ENCODE assay signal across 9 cellular contexts in genomic region chr13:26476111-26476743, GRCh38.
DNase-seq lines count a peak whose midpoint lies in the region; ATAC-seq and TF ChIP-seq lines count a peak whose summit lies in the region.
"Had no signal": no experiment of that assay in that cellular context is flagged by ENCODE, and none has a peak within 500 bp of the region (broad histone marks: within the 10 kb centered on the region; RNA-seq: fewer than 3 reads in every experiment).

No MANE protein-coding gene starts in this region.

- TF ChIP-seq CTCF in HFFc6 (IDR thresholded peaks at IDR 0.05), result no peak
- TF ChIP-seq CTCF in gastrocnemius medialis (IDR thresholded peaks at IDR 0.05 in 4 of 5, conservative IDR thresholded peaks at IDR 0.05 in 1 of 5), result no peak
- TF ChIP-seq CTCF in BE2C (IDR thresholded peaks at IDR 0.05; ENCODE audit: low read depth, low read length), result no peak

- peak; percentile 39 for DNase-seq in HFFc6
- DNase-seq in activated naive CD8-positive, alpha-beta T cell treated with anti-CD3 and anti-CD28 coated beads, Interleukin-2, amount 10 ng/mL, durations not matched to agents 7 days and 5 days, result no peak
- DNase-seq in iPS DF 6.9 (ENCODE audit: low read depth, low spot score), result no peak
- peak in 1 of 2 donors; percentile 37 for DNase-seq in gastrocnemius medialis
- no peak for DNase-seq in activated gamma-delta T cell treated with Interleukin-2 at 50 U/mL for 16 hours
- DNase-seq in BE2C, result no peak

- H3K4me1 ChIP-seq in iPS DF 6.9 (ENCODE audit: control insufficient read depth, insufficient read depth, low read length), result peaks cover 6% of the 10 kb centered on the region
- no peaks in the 10 kb centered on the region for H3K4me1 ChIP-seq in gastrocnemius medialis
- H3K4me1 ChIP-seq in BE2C, result no peaks in the 10 kb centered on the region
- H3K4me1 ChIP-seq: uterus had no signal

- H3K9me3 Mint-ChIP-seq in HFFc6, result no peaks in the 10 kb centered on the region
- H3K9me3 Mint-ChIP-seq in activated naive CD8-positive, alpha-beta T cell treated with anti-CD3 and anti-CD28 coated beads, Interleukin-2, amount 10 ng/mL, durations not matched to agents 7 days and 5 days, result peaks cover 2% of the 10 kb centered on the region

- no peaks in the 10 kb centered on the region for H3K27me3 ChIP-seq in iPS DF 6.9 (ENCODE audit: control insufficient read depth, insufficient read depth, low read length)
- no peaks in the 10 kb centered on the region for H3K27me3 ChIP-seq in gastrocnemius medialis
- H3K27me3 ChIP-seq in BE2C, result no peaks in the 10 kb centered on the region
- H3K27me3 ChIP-seq: uterus had no signal

- no CpG with 5 or more reads among the region's 20 CpGs for WGBS in iPS DF 6.9 (ENCODE audit: insufficient coverage, insufficient read length)

- intact Hi-C loops in gastrocnemius medialis (cut with DNase I; ENCODE audit: low total_unique reads), result no loop called here

- H3K4me3 ChIP-seq in iPS DF 6.9 (ENCODE audit: low read length) (peak overlapping the region; percentile 21; the same call in 1 of the 2 replicates), gastrocnemius medialis (peak overlapping the region in 2 of 4 donors; percentile 17 to 44), BE2C (ENCODE audit: low read depth, low read length) (no peak overlapping the region)
- H3K4me3 ChIP-seq: uterus had no signal

- H3K4me1 Mint-ChIP-seq in HFFc6 (ENCODE audit: low read depth), result peaks cover 47% of the 10 kb centered on the region
- H3K4me1 Mint-ChIP-seq in activated naive CD8-positive, alpha-beta T cell treated with anti-CD3 and anti-CD28 coated beads, Interleukin-2, amount 10 ng/mL, durations not matched to agents 7 days and 5 days, result peaks cover 8% of the 10 kb centered on the region

- H3K27ac ChIP-seq in iPS DF 6.9 (ENCODE audit: low read length) (peak overlapping the region; percentile 75), gastrocnemius medialis (peak overlapping the region in 2 of 4 donors; percentile 61 to 75)
- H3K27ac ChIP-seq: uterus had no signal

- H3K27me3 Mint-ChIP-seq in HFFc6 (ENCODE audit: insufficient read depth), result no peaks in the 10 kb centered on the region; the same call in 1 of the 2 replicates
- H3K27me3 Mint-ChIP-seq in activated naive CD8-positive, alpha-beta T cell treated with anti-CD3 and anti-CD28 coated beads, Interleukin-2, amount 10 ng/mL, durations not matched to agents 7 days and 5 days, result peaks cover 4% of the 10 kb centered on the region

- H3K4me3 Mint-ChIP-seq in HFFc6, result peak overlapping the region; percentile 79
- H3K4me3 Mint-ChIP-seq in activated naive CD8-positive, alpha-beta T cell treated with anti-CD3 and anti-CD28 coated beads, Interleukin-2, amount 10 ng/mL, durations not matched to agents 7 days and 5 days, result peak overlapping the region; percentile 70

- no peaks in the 10 kb centered on the region for H3K36me3 Mint-ChIP-seq in HFFc6 (ENCODE audit: low read depth)
- no peaks in the 10 kb centered on the region for H3K36me3 Mint-ChIP-seq in activated naive CD8-positive, alpha-beta T cell treated with anti-CD3 and anti-CD28 coated beads, Interleukin-2, amount 10 ng/mL, durations not matched to agents 7 days and 5 days

- in situ Hi-C loops in gastrocnemius medialis (cut with MboI; ENCODE audit: low sequenced_read_pairs in 4 of 4), result loop anchor here in 1 of 4 donors (25.0 kb wide), 1 partner anchor 211 kb away; no protein-coding TSS in a partner anchor

- POLR2A ChIA-PET in activated naive CD8-positive, alpha-beta T cell treated with anti-CD3 and anti-CD28 coated beads, Interleukin-2, amount 10 ng/mL, durations not matched to agents 7 days and 5 days (lab: Charles Lee), result no interaction called here

- no peak for TF ChIP-seq POLR2A in gastrocnemius medialis (IDR thresholded peaks at IDR 0.05)

- peak overlapping the region; percentile 93 for H3K27ac Mint-ChIP-seq in HFFc6
- H3K27ac Mint-ChIP-seq in activated naive CD8-positive, alpha-beta T cell treated with anti-CD3 and anti-CD28 coated beads, Interleukin-2, amount 10 ng/mL, durations not matched to agents 7 days and 5 days, result peak overlapping the region; percentile 45

- H3K9me3 ChIP-seq in iPS DF 6.9 (ENCODE audit: control insufficient read depth, insufficient read depth, low read length) (no peaks in the 10 kb centered on the region), gastrocnemius medialis (no peaks in the 10 kb centered on the region), BE2C (no peaks in the 10 kb centered on the region)
- H3K9me3 ChIP-seq: uterus had no signal

- ATAC-seq in activated naive CD8-positive, alpha-beta T cell treated with anti-CD3 and anti-CD28 coated beads, Interleukin-2, amount 10 ng/mL, durations not matched to agents 7 days and 5 days (ENCODE audit: low read depth), result peak; percentile 63
- ATAC-seq in gastrocnemius medialis, result peak; percentile 51 to 77
- ATAC-seq in HG02678 (IDR thresholded peaks at IDR 0.05; ENCODE audit: unreplicated experiment), result no peak
- ATAC-seq in GM18868 (IDR thresholded peaks at IDR 0.05; ENCODE audit: unreplicated experiment), result no peak

- no peaks in the 10 kb centered on the region for H3K36me3 ChIP-seq in iPS DF 6.9 (ENCODE audit: control insufficient read depth, insufficient read depth, low read length)
- no peaks in the 10 kb centered on the region for H3K36me3 ChIP-seq in gastrocnemius medialis
- H3K36me3 ChIP-seq in BE2C, result no peaks in the 10 kb centered on the region
- H3K36me3 ChIP-seq: uterus had no signal

Comparison
In these comparisons a context has a peak if more than half of its experiments do, and no peak if none do; other contexts are left out.
1. ATAC-seq: peak in activated naive CD8-positive, alpha-beta T cell treated with anti-CD3 and anti-CD28 coated beads, Interleukin-2, amount 10 ng/mL, durations not matched to agents 7 days and 5 days (single experiment) and gastrocnemius medialis (2 of 2); none in HG02678 (single experiment) and GM18868 (single experiment).